15 cellular contexts compared by ENCODE assay signal in genomic region chr3:39295184-39295775, GRCh38. TPM values are rescaled to one million over a fixed set of nuclear protein-coding genes. Genes with fewer than 3 reads are reported as not detected.
DNase-seq lines count a peak whose midpoint lies in the region; ATAC-seq, FAIRE-seq and TF ChIP-seq lines count a peak whose summit lies in the region.
"Had no signal": no experiment of that assay in that cellular context is flagged by ENCODE, and none has a peak within 500 bp of the region (broad histone marks: within the 10 kb centered on the region; RNA-seq: fewer than 3 reads in every experiment).

No MANE protein-coding gene starts in this region.

- H3K36me3 Mint-ChIP-seq in nephron progenitor cell (ENCODE audit: low read depth), result peaks cover 4% of the 10 kb centered on the region
- H3K36me3 Mint-ChIP-seq: CD14-positive monocyte had no signal

- H3K4me3 ChIP-seq in GM12864 (ENCODE audit: low read depth, low read length) (no peak overlapping the region), H7 (ENCODE audit: insufficient read depth, low read depth, low read length) (no peak overlapping the region)
- H3K4me3 ChIP-seq: HAP-1, skin epidermis had no signal

- ATAC-seq in GM19043 (IDR thresholded peaks at IDR 0.05; ENCODE audit: low read depth, unreplicated experiment) (peak; percentile 80), HG02759 (IDR thresholded peaks at IDR 0.05; ENCODE audit: unreplicated experiment) (peak; percentile 88), HG03558 (IDR thresholded peaks at IDR 0.05; ENCODE audit: extremely low read depth, unreplicated experiment) (peak; percentile 73)

- TF ChIP-seq CTCF in GM12864 (IDR thresholded peaks at IDR 0.05; ENCODE audit: low read depth, low read length, missing control alignments) (no peak), nephron progenitor cell (IDR thresholded peaks at IDR 0.05) (no peak)

- FAIRE-seq in frontal cortex (lab: Jason Lieb, UNC), result no peak

- H3K4me1 Mint-ChIP-seq in nephron progenitor cell, result peaks cover 16% of the 10 kb centered on the region

- peaks cover 12% of the 10 kb centered on the region for H3K27me3 Mint-ChIP-seq in nephron progenitor cell (ENCODE audit: low read depth, poor library complexity)

- no peaks in the 10 kb centered on the region for H3K36me3 ChIP-seq in H7 (replicated peaks; ENCODE audit: control insufficient read depth, insufficient read depth, low read length)
- H3K36me3 ChIP-seq: HAP-1 had no signal

- no peak overlapping the region for H3K4me3 Mint-ChIP-seq in nephron progenitor cell
- H3K4me3 Mint-ChIP-seq: CD14-positive monocyte had no signal

- peak; percentile 54 for DNase-seq in GM12864 (ENCODE audit: low read depth)
- no peak for DNase-seq in H7
- DNase-seq in nephron progenitor cell, result no peak
- no peak for DNase-seq in NCI-H2227 (lab: John Stamatoyannopoulos, UW; ENCODE audit: unreplicated experiment)
- no peak for DNase-seq in frontal cortex (ENCODE audit: low spot score in 2 of 2)
- DNase-seq: NCI-H1048 had no signal

- H3K9me3 Mint-ChIP-seq in nephron progenitor cell, result peaks cover 37% of the 10 kb centered on the region

- no peaks in the 10 kb centered on the region for H3K27me3 ChIP-seq in H7 (ENCODE audit: control insufficient read depth, insufficient read depth, low read length)

- no peak overlapping the region for H3K27ac Mint-ChIP-seq in nephron progenitor cell
- H3K27ac Mint-ChIP-seq: CD14-positive monocyte had no signal

RNA-seq across cellular contexts. Expression of gene CX3CR1, which starts 15.4 kb away (rescaled TPM):
- 0.03 and 1.0 TPM in 2 replicates for total RNA-seq in H7 (2014; rRNA removed; shearing (Covaris generic))
- 7.3 TPM for total RNA-seq in frontal cortex

RNA-seq across cellular contexts. Expression of gene CCR8, which starts 34.2 kb away (rescaled TPM):
- 0.15 TPM in 1 of 2 replicates, not detected in the other for total RNA-seq in H7 (2014; rRNA removed; shearing (Covaris generic))
- total RNA-seq in frontal cortex, result not detected
- total RNA-seq: fibroblast of lung, mesenteric fat pad, subcutaneous adipose tissue had no signal
